Comparison of ENCODE assay signal across 8 cellular contexts in the genomic region with DNA sequence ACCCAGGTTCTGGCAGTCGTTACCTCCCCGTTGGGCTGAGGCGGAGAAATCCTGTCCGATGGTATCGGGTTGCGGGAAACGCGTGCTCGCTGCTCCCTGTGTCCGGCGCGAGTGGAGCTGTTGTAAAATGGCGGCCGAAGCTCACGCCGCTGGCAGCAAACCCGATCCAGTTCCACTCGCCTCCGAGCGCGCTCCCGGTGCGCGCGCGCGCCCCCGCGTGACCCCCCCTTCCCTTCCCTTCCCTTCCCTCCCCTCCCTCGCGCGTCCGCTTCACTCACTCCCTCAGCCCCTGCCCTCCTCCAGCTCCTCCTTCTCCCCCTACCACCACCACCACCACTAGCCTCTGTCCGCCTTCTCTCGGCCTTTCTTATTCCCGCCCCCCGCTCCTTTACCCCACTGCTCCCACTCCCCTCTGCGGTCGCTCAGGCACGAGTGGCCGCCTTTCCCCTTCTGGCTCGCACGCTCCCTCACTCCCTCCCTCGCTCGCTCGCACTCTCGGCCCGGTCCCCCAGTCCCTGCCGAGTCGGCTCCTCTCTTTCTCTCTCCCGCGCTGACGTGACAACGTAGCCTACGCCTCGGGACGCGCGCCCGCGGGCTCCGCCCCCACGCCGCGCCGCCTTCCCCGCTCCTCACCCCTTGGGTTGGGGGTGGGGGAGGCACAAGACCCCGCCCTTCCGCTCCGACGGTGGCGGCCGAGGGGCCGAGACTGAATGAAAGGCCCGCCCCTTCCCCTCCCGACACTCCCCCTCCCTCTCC. TPM values are rescaled to one million over a fixed set of nuclear protein-coding genes. Genes with fewer than 3 reads are reported as not detected.
DNase-seq lines count a peak whose midpoint lies in the region; ATAC-seq, FAIRE-seq and TF ChIP-seq lines count a peak whose summit lies in the region.

TSS of gene SYNCRIP (minus strand) at position 113 of the 756 bp plus-strand sequence. CDS start 1,447 bp downstream, outside the sequence.

- DNase-seq in GM18507 (ENCODE audit: extremely low spot score, insufficient read length, low read depth), result peak; percentile 76
- DNase-seq in NCI-H1930 (lab: John Stamatoyannopoulos, UW), result peak; percentile 90 to 93
- peak; percentile 60 to 99 (median 98) for DNase-seq in anterior cingulate cortex (lab: John Stamatoyannopoulos, UW)
- DNase-seq in right atrium auricular region (ENCODE audit: low spot score), result peak; percentile 99
- DNase-seq in pulmonary artery endothelial cell (ENCODE audit: low read depth, low spot score), result peak; percentile 94
- peak; percentile 89 for DNase-seq in urothelium cell line (ENCODE audit: low spot score)

- peaks cover 21% of the 10 kb centered on the region for H3K36me3 ChIP-seq in right atrium auricular region

- peak; percentile 96 for FAIRE-seq in GM18507 (lab: Jason Lieb, UNC)
- FAIRE-seq in urothelium cell line (lab: Jason Lieb, UNC), result no peak

- peak; percentile 74 for ATAC-seq in HG02973 (IDR thresholded peaks at IDR 0.05; ENCODE audit: unreplicated experiment)

- no peaks in the 10 kb centered on the region for H3K9me3 ChIP-seq in right atrium auricular region

- TF ChIP-seq CTCF in right atrium auricular region (IDR thresholded peaks at IDR 0.05), result no peak

- H3K27me3 ChIP-seq in right atrium auricular region, result no peaks in the 10 kb centered on the region

- peaks cover 0 to 45% of the 10 kb centered on the region in 2 donors for H3K4me1 ChIP-seq in right atrium auricular region

- intact Hi-C loops in T-helper 2 cell treated with Interferon-gamma antibody and Interleukin-4, amounts not matched to agents 100 ng/mL and 5 ng/mL, for 36 hours (cut with micrococcal nuclease), result loop anchor here (1.0 to 2.0 kb wide), 6 partner anchors 27 to 1784 kb away; partner anchors contain the start of gene CYB5R4

- H3K4me3 ChIP-seq in right atrium auricular region, result peak within 1 kb of the TSS; percentile 90 to 96

- H3K27ac ChIP-seq in right atrium auricular region, result peak within 1 kb of the TSS; percentile 99

RNA-seq across cellular contexts. Expression of gene SYNCRIP, which starts in this region (rescaled TPM):
- total RNA-seq in T-helper 2 cell treated with Interferon-gamma antibody and Interleukin-4, amounts not matched to agents 100 ng/mL and 5 ng/mL, for 36 hours, result 141 and 146 TPM in 2 replicates
- 10 to 100 TPM; 32.6 to 39.0 TPM for total RNA-seq in right atrium auricular region
- 94.3 and 119 TPM in 2 replicates for total RNA-seq in pulmonary artery endothelial cell

Comparison
In these comparisons a context has a peak if more than half of its experiments do, and no peak if none do; other contexts are left out.
1. Peak in every context shown above with its lines: DNase-seq, ATAC-seq, H3K4me3 ChIP-seq and H3K27ac ChIP-seq.